9 cellular contexts compared by ENCODE assay signal in genomic region chr10:101224910-101225823, GRCh38. TPM values are rescaled to one million over a fixed set of nuclear protein-coding genes. Genes with fewer than 3 reads are reported as not detected.
A peak's percentile ranks its signal among the peaks of the same experiment; 100 is the strongest.
DNase-seq lines count a peak whose midpoint lies in the region; ATAC-seq, FAIRE-seq and TF ChIP-seq lines count a peak whose summit lies in the region.
"Had no signal": no experiment of that assay in that cellular context is flagged by ENCODE, and none has a peak within 500 bp of the region (broad histone marks: within the 10 kb centered on the region; RNA-seq: fewer than 3 reads in every experiment).

No MANE protein-coding gene starts in this region.

- FAIRE-seq in GM12891 (lab: Jason Lieb, UNC): no peak

- no peak for TF ChIP-seq POLR2A in GM12891 (IDR thresholded peaks at IDR 0.05; ENCODE audit: low read depth, low read length)

- H3K27me3 Mint-ChIP-seq in stimulated activated naive CD8-positive, alpha-beta T cell treated with anti-CD3 and anti-CD28 coated beads, Interleukin-15, Interleukin-2, amounts not matched to agents 100 ng/mL and 50 ng/mL, for 24 hours: peaks cover 77% of the 10 kb centered on the region
- peaks cover 79% of the 10 kb centered on the region for H3K27me3 Mint-ChIP-seq in activated naive CD8-positive, alpha-beta T cell treated with anti-CD3 and anti-CD28 coated beads, Interleukin-2, amount 10 ng/mL, durations not matched to agents 7 days and 5 days
- H3K27me3 Mint-ChIP-seq in naive B cell: peaks cover 66 to 89% (median 82%) of the 10 kb centered on the region in 3 donors

- no peak for ATAC-seq in stimulated activated naive CD8-positive, alpha-beta T cell treated with anti-CD3 and anti-CD28 coated beads, Interleukin-15, Interleukin-2, amounts not matched to agents 100 U/mL and 50 U/mL, for 24 hours
- no peak for ATAC-seq in activated naive CD8-positive, alpha-beta T cell treated with anti-CD3 and anti-CD28 coated beads, Interleukin-2, amount 10 ng/mL, durations not matched to agents 7 days and 5 days (ENCODE audit: low read depth)
- peak; percentile 16 to 26 for ATAC-seq in naive B cell (ENCODE audit: low read depth in 2 of 2)
- ATAC-seq in HG02870 (IDR thresholded peaks at IDR 0.05; ENCODE audit: unreplicated experiment): no peak

- TF ChIP-seq CTCF in GM10248 (IDR thresholded peaks at IDR 0.05; ENCODE audit: control extremely low read depth, extremely low read depth, low read depth, missing control alignments): no peak

- POLR2A ChIA-PET in activated naive CD8-positive, alpha-beta T cell treated with anti-CD3 and anti-CD28 coated beads, Interleukin-2, amount 10 ng/mL, durations not matched to agents 7 days and 5 days (lab: Charles Lee): no interaction called here
- POLR2A ChIA-PET in GM10248 (lab: Yijun Ruan, JAX): no interaction called here

- no peaks in the 10 kb centered on the region for H3K36me3 Mint-ChIP-seq in stimulated activated naive CD8-positive, alpha-beta T cell treated with anti-CD3 and anti-CD28 coated beads, Interleukin-15, Interleukin-2, amounts not matched to agents 100 ng/mL and 50 ng/mL, for 24 hours (ENCODE audit: low read depth)
- H3K36me3 Mint-ChIP-seq in activated naive CD8-positive, alpha-beta T cell treated with anti-CD3 and anti-CD28 coated beads, Interleukin-2, amount 10 ng/mL, durations not matched to agents 7 days and 5 days: no peaks in the 10 kb centered on the region
- H3K36me3 Mint-ChIP-seq in naive B cell: peaks cover 4 to 16% of the 10 kb centered on the region in 2 donors

- CTCF ChIA-PET in GM10248 (lab: Yijun Ruan, JAX): interaction anchor here (3.7 kb wide), 1 partner anchor 11 kb away, joined by 15 read pairs; no protein-coding TSS in a partner anchor

- no peaks in the 10 kb centered on the region for H3K9me3 Mint-ChIP-seq in stimulated activated naive CD8-positive, alpha-beta T cell treated with anti-CD3 and anti-CD28 coated beads, Interleukin-15, Interleukin-2, amounts not matched to agents 100 ng/mL and 50 ng/mL, for 24 hours
- H3K9me3 Mint-ChIP-seq in activated naive CD8-positive, alpha-beta T cell treated with anti-CD3 and anti-CD28 coated beads, Interleukin-2, amount 10 ng/mL, durations not matched to agents 7 days and 5 days: no peaks in the 10 kb centered on the region
- H3K9me3 Mint-ChIP-seq in naive B cell: peaks cover 0 to 13% (median 4%) of the 10 kb centered on the region in 7 donors

- H3K4me3 Mint-ChIP-seq in stimulated activated naive CD8-positive, alpha-beta T cell treated with anti-CD3 and anti-CD28 coated beads, Interleukin-15, Interleukin-2, amounts not matched to agents 100 ng/mL and 50 ng/mL, for 24 hours: peak overlapping the region; percentile 4
- H3K4me3 Mint-ChIP-seq in activated naive CD8-positive, alpha-beta T cell treated with anti-CD3 and anti-CD28 coated beads, Interleukin-2, amount 10 ng/mL, durations not matched to agents 7 days and 5 days: peak overlapping the region; percentile 65
- H3K4me3 Mint-ChIP-seq in naive B cell: peak overlapping the region; percentile 54 to 92 (median 82)

- H3K27ac Mint-ChIP-seq in stimulated activated naive CD8-positive, alpha-beta T cell treated with anti-CD3 and anti-CD28 coated beads, Interleukin-15, Interleukin-2, amounts not matched to agents 100 ng/mL and 50 ng/mL, for 24 hours: no peak overlapping the region
- H3K27ac Mint-ChIP-seq in activated naive CD8-positive, alpha-beta T cell treated with anti-CD3 and anti-CD28 coated beads, Interleukin-2, amount 10 ng/mL, durations not matched to agents 7 days and 5 days: no peak overlapping the region
- peak overlapping the region in 4 of 6 donors; percentile 53 to 97 (median 92) for H3K27ac Mint-ChIP-seq in naive B cell

- H3K4me1 Mint-ChIP-seq in stimulated activated naive CD8-positive, alpha-beta T cell treated with anti-CD3 and anti-CD28 coated beads, Interleukin-15, Interleukin-2, amounts not matched to agents 100 ng/mL and 50 ng/mL, for 24 hours (ENCODE audit: low read depth): peaks cover 40% of the 10 kb centered on the region
- peaks cover 16% of the 10 kb centered on the region for H3K4me1 Mint-ChIP-seq in activated naive CD8-positive, alpha-beta T cell treated with anti-CD3 and anti-CD28 coated beads, Interleukin-2, amount 10 ng/mL, durations not matched to agents 7 days and 5 days
- peaks cover 44 to 61% (median 57%) of the 10 kb centered on the region in 3 donors for H3K4me1 Mint-ChIP-seq in naive B cell

- no peak for DNase-seq in stimulated activated naive CD8-positive, alpha-beta T cell treated with anti-CD3 and anti-CD28 coated beads, Interleukin-15, Interleukin-2, amounts not matched to agents 100 U/mL and 50 U/mL, for 24 hours
- peak; percentile 43 for DNase-seq in activated naive CD8-positive, alpha-beta T cell treated with anti-CD3 and anti-CD28 coated beads, Interleukin-2, amount 10 ng/mL, durations not matched to agents 7 days and 5 days
- DNase-seq in naive B cell: no peak
- no peak for DNase-seq in GM12891 (ENCODE audit: insufficient read length, low spot score)
- DNase-seq in GM10248 (ENCODE audit: extremely low spot score): no peak
- no peak for DNase-seq in SKM-1 treated with dmso at 0.1 percent for 144 hours (lab: John Stamatoyannopoulos, UW; ENCODE audit: unreplicated experiment)
- DNase-seq: NCI-H187 had no signal

TF ChIP-seq in GM12891, 5 proteins besides CTCF, POLR2A, EP300 and RAD21:
- TF ChIP-seq SPI1 (IDR thresholded peaks at IDR 0.05; ENCODE audit: low read depth, low read length) (no peak), POU2F2 (IDR thresholded peaks at IDR 0.05; ENCODE audit: low read depth, low read length) (no peak), POLR2AphosphoS5 (IDR thresholded peaks at IDR 0.05; ENCODE audit: low read depth, low read length) (no peak)

RNA-seq across cellular contexts. Expression of gene LBX1, which starts 4.1 kb away (rescaled TPM):
- not detected for total RNA-seq in activated naive CD8-positive, alpha-beta T cell treated with anti-CD3 and anti-CD28 coated beads, Interleukin-2, amount 10 ng/mL, durations not matched to agents 7 days and 5 days
- not detected for polyA plus RNA-seq in naive B cell (ENCODE audit: low read depth in 6 of 6)
- not detected for polyA plus RNA-seq in GM12891 (2012; ENCODE audit: low read depth, missing spikeins)

Comparison
In these comparisons a context has a peak if more than half of its experiments do, and no peak if none do; other contexts are left out.
1. H3K27ac Mint-ChIP-seq: peak in naive B cell (4 of 6); none in stimulated activated naive CD8-positive, alpha-beta T cell treated with anti-CD3 and anti-CD28 coated beads, Interleukin-15, Interleukin-2, amounts not matched to agents 100 ng/mL and 50 ng/mL, for 24 hours (single experiment) and activated naive CD8-positive, alpha-beta T cell treated with anti-CD3 and anti-CD28 coated beads, Interleukin-2, amount 10 ng/mL, durations not matched to agents 7 days and 5 days (single experiment).
2. H3K4me3 Mint-ChIP-seq: peak in every context shown above with its lines; median percentile 82 in naive B cell; 65 in activated naive CD8-positive, alpha-beta T cell treated with anti-CD3 and anti-CD28 coated beads, Interleukin-2, amount 10 ng/mL, durations not matched to agents 7 days and 5 days; 4 in stimulated activated naive CD8-positive, alpha-beta T cell treated with anti-CD3 and anti-CD28 coated beads, Interleukin-15, Interleukin-2, amounts not matched to agents 100 ng/mL and 50 ng/mL, for 24 hours.
3. ATAC-seq: peak in naive B cell (2 of 2); none in stimulated activated naive CD8-positive, alpha-beta T cell treated with anti-CD3 and anti-CD28 coated beads, Interleukin-15, Interleukin-2, amounts not matched to agents 100 U/mL and 50 U/mL, for 24 hours (single experiment), activated naive CD8-positive, alpha-beta T cell treated with anti-CD3 and anti-CD28 coated beads, Interleukin-2, amount 10 ng/mL, durations not matched to agents 7 days and 5 days (single experiment) and HG02870 (single experiment).